ENCODE assay signal across 10 cellular contexts in genomic region chr14:68404652-68405183, GRCh38.
A peak's percentile ranks its signal among the peaks of the same experiment; 100 is the strongest.
DNase-seq lines count a peak whose midpoint lies in the region; ATAC-seq lines count a peak whose summit lies in the region.
"Had no signal": no experiment of that assay in that cellular context is flagged by ENCODE, and none has a peak within 500 bp of the region (broad histone marks: within the 10 kb centered on the region; RNA-seq: fewer than 3 reads in every experiment).

No MANE protein-coding gene starts in this region.

- peaks cover 56% of the 10 kb centered on the region for H3K4me1 Mint-ChIP-seq in activated T-cell treated with anti-CD3 and anti-CD28 coated beads, Interleukin-2, amount 50 U/mL, for 24 hours (ENCODE audit: low read depth)
- peaks cover 50 to 69% (median 56%) of the 10 kb centered on the region in 3 donors for H3K4me1 Mint-ChIP-seq in T-cell
- peaks cover 83% of the 10 kb centered on the region for H3K4me1 Mint-ChIP-seq in stimulated activated naive CD8-positive, alpha-beta T cell treated with anti-CD3 and anti-CD28 coated beads, Interleukin-15, Interleukin-2, amounts not matched to agents 100 ng/mL and 50 ng/mL, for 24 hours (ENCODE audit: low read depth)

- H3K9me3 ChIP-seq in esophagus (ENCODE audit: control insufficient read depth in 2 of 2, insufficient read depth in 1 of 2, low read depth in 1 of 2, low read length in 1 of 2) = no peaks in the 10 kb centered on the region

- ATAC-seq in T-cell (replicated peaks in 1 of 4) (peak in 3 of 4 experiments; percentile 48 to 71 (median 55)), HG03097 (IDR thresholded peaks at IDR 0.05; ENCODE audit: low FRiP score, unreplicated experiment) (no peak), GM19395 (IDR thresholded peaks at IDR 0.05; ENCODE audit: unreplicated experiment) (no peak)

- no peaks in the 10 kb centered on the region for H3K9me3 Mint-ChIP-seq in activated T-cell treated with anti-CD3 and anti-CD28 coated beads, Interleukin-2, amount 50 U/mL, for 24 hours
- no peaks in the 10 kb centered on the region for H3K9me3 Mint-ChIP-seq in T-cell
- H3K9me3 Mint-ChIP-seq in stimulated activated naive CD8-positive, alpha-beta T cell treated with anti-CD3 and anti-CD28 coated beads, Interleukin-15, Interleukin-2, amounts not matched to agents 100 ng/mL and 50 ng/mL, for 24 hours = no peaks in the 10 kb centered on the region

- H3K36me3 Mint-ChIP-seq in activated T-cell treated with anti-CD3 and anti-CD28 coated beads, Interleukin-2, amount 50 U/mL, for 24 hours (ENCODE audit: low read depth) = no peaks in the 10 kb centered on the region
- H3K36me3 Mint-ChIP-seq in T-cell = no peaks in the 10 kb centered on the region
- H3K36me3 Mint-ChIP-seq in stimulated activated naive CD8-positive, alpha-beta T cell treated with anti-CD3 and anti-CD28 coated beads, Interleukin-15, Interleukin-2, amounts not matched to agents 100 ng/mL and 50 ng/mL, for 24 hours (ENCODE audit: low read depth) = no peaks in the 10 kb centered on the region

- peaks cover 0 to 3% of the 10 kb centered on the region in 2 donors for H3K4me1 ChIP-seq in esophagus (ENCODE audit: control insufficient read depth in 2 of 2, insufficient read depth in 2 of 2, low read length in 1 of 2)

- DNase-seq in activated T-cell treated with anti-CD3 and anti-CD28 coated beads, Interleukin-2, amount 50 U/mL, for 24 hours = no peak
- no peak for DNase-seq in activated T-cell treated with anti-CD3 and anti-CD28 coated beads, Interleukin-2, amount 50 U/mL, for 48 hours
- DNase-seq in T-cell (peak in 7 of 34 experiments; percentile 2 to 27 (median 5)), NCI-H1105 treated with DMSO at 0.1 percent for 48 hours (lab: John Stamatoyannopoulos, UW) (no peak)
- DNase-seq: glutamatergic neuron, nucleus accumbens had no signal

- H3K4me3 Mint-ChIP-seq in activated T-cell treated with anti-CD3 and anti-CD28 coated beads, Interleukin-2, amount 50 U/mL, for 24 hours = no peak overlapping the region
- peak overlapping the region in 1 of 3 donors; percentile 11 for H3K4me3 Mint-ChIP-seq in T-cell
- H3K4me3 Mint-ChIP-seq in stimulated activated naive CD8-positive, alpha-beta T cell treated with anti-CD3 and anti-CD28 coated beads, Interleukin-15, Interleukin-2, amounts not matched to agents 100 ng/mL and 50 ng/mL, for 24 hours = no peak overlapping the region

- POLR2A ChIA-PET in T-cell (lab: Charles Lee) = interaction anchor here (0.5 to 0.6 kb wide), 2 partner anchors 18 to 102 kb away, joined by 3 to 5 read pairs; no protein-coding TSS in a partner anchor

- no peaks in the 10 kb centered on the region for H3K36me3 ChIP-seq in esophagus (ENCODE audit: control insufficient read depth in 2 of 2, insufficient read depth in 2 of 2, low read length in 1 of 2)

- WGBS in esophagus, 2 donors = 63% methylated on average over 5 of the region's 5 CpGs

- no peaks in the 10 kb centered on the region for H3K27me3 Mint-ChIP-seq in activated T-cell treated with anti-CD3 and anti-CD28 coated beads, Interleukin-2, amount 50 U/mL, for 24 hours
- no peaks in the 10 kb centered on the region for H3K27me3 Mint-ChIP-seq in T-cell
- no peaks in the 10 kb centered on the region for H3K27me3 Mint-ChIP-seq in stimulated activated naive CD8-positive, alpha-beta T cell treated with anti-CD3 and anti-CD28 coated beads, Interleukin-15, Interleukin-2, amounts not matched to agents 100 ng/mL and 50 ng/mL, for 24 hours

- CTCF ChIA-PET in T-cell (lab: Charles Lee) = no interaction called here

- peak overlapping the region; percentile 75 for H3K27ac Mint-ChIP-seq in activated T-cell treated with anti-CD3 and anti-CD28 coated beads, Interleukin-2, amount 50 U/mL, for 24 hours
- peak overlapping the region; percentile 90 to 92 for H3K27ac Mint-ChIP-seq in T-cell
- H3K27ac Mint-ChIP-seq in stimulated activated naive CD8-positive, alpha-beta T cell treated with anti-CD3 and anti-CD28 coated beads, Interleukin-15, Interleukin-2, amounts not matched to agents 100 ng/mL and 50 ng/mL, for 24 hours = peak overlapping the region; percentile 76

- H3K4me3 ChIP-seq in esophagus (ENCODE audit: low read depth in 1 of 2, low read length in 2 of 2) = no peak overlapping the region

- H3K27ac ChIP-seq in esophagus (ENCODE audit: low read depth in 2 of 2, low read length in 1 of 2) = peak overlapping the region; percentile 47 to 79

- H3K27me3 ChIP-seq in esophagus (ENCODE audit: control insufficient read depth in 1 of 2, insufficient read depth in 2 of 2, low read length in 2 of 2) = no peaks in the 10 kb centered on the region

Comparison
In these comparisons a context has a peak if more than half of its experiments do, and no peak if none do; other contexts are left out.
1. ATAC-seq: peak in T-cell (3 of 4); none in HG03097 (single experiment) and GM19395 (single experiment).
2. Peak in every context shown above with its lines, with median percentiles within 50 percentile points of each other: H3K27ac Mint-ChIP-seq.